Comparison of ENCODE assay signal across 8 cellular contexts in the genomic region with DNA sequence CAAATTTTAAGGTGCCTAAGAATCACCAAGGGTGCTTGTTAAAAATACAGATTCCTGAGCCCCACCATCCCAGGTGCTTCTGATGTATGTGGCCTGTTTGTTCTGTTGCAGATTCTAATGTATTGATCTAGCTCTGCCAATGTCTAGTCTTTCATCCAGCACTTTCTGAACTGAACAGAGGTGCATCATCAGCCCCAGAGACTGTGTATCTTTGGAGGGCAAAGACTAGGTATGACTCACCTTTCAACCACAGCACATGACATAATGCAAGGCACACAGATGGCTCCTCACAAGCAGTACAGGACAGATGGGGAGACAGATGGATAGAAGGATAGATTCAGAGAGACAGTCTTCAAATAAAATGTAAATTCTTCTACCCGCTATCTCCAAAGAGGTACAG. TPM values are rescaled to one million over a fixed set of nuclear protein-coding genes. Genes with fewer than 3 reads are reported as not detected.
DNase-seq lines count a peak whose midpoint lies in the region; ATAC-seq, FAIRE-seq and TF ChIP-seq lines count a peak whose summit lies in the region.

No MANE protein-coding gene starts in this region.

- peaks cover 38% of the 10 kb centered on the region for H3K4me1 ChIP-seq in MM.1S (ENCODE audit: low read length)

- no peaks in the 10 kb centered on the region for H3K9me3 ChIP-seq in MM.1S (replicated peaks; ENCODE audit: insufficient read depth, low read length)

- H3K4me2 ChIP-seq in MM.1S (ENCODE audit: low read depth, low read length) = no peak overlapping the region

- peaks cover 54% of the 10 kb centered on the region for H3K79me2 ChIP-seq in MM.1S (ENCODE audit: low read length)

- TF ChIP-seq POLR2A in GM18505 (IDR thresholded peaks at IDR 0.05; ENCODE audit: borderline replicate concordance, extremely low read depth, insufficient read depth, insufficient read length) = no peak

- TF ChIP-seq CTCF in MM.1S (IDR thresholded peaks at IDR 0.05; ENCODE audit: low read length) (no peak), bronchial epithelial cell (IDR thresholded peaks at IDR 0.05; ENCODE audit: insufficient read depth, low read length, severe bottlenecking) (no peak)

- H3K36me3 ChIP-seq in MM.1S (replicated peaks; ENCODE audit: insufficient read depth, low read length) (no peaks in the 10 kb centered on the region; the same call in 1 of the 2 replicates), bronchial epithelial cell (ENCODE audit: control insufficient read depth, insufficient read depth, low read length) (peaks cover 11% of the 10 kb centered on the region)

- no peak for DNase-seq in MM.1S
- DNase-seq in bronchial epithelial cell (ENCODE audit: low read depth) = peak; percentile 90
- no peak for DNase-seq in NCI-H146 treated with DMSO at 0.1 percent for 48 hours (lab: John Stamatoyannopoulos, UW; ENCODE audit: unreplicated experiment)
- no peak for DNase-seq in NCI-H1930 (lab: John Stamatoyannopoulos, UW)
- DNase-seq in NCI-H1092 treated with DMSO at 0.1 percent for 48 hours (lab: John Stamatoyannopoulos, UW) = no peak
- no peak for DNase-seq in HK-2 (ENCODE audit: unreplicated experiment)

- peaks cover 4% of the 10 kb centered on the region; the same call in 1 of the 2 replicates for H3F3A ChIP-seq in MM.1S (ENCODE audit: insufficient read depth, low read length)

- no peaks in the 10 kb centered on the region for H3K27me3 ChIP-seq in MM.1S (replicated peaks; ENCODE audit: insufficient read depth, low read length)
- H3K27me3 ChIP-seq in bronchial epithelial cell (ENCODE audit: control insufficient read depth, insufficient read depth, low read length) = no peaks in the 10 kb centered on the region

- FAIRE-seq in bronchial epithelial cell (lab: Jason Lieb, UNC) = no peak

- H3K9ac ChIP-seq in MM.1S (ENCODE audit: low read length) = no peak overlapping the region

- H2AFZ ChIP-seq in MM.1S (ENCODE audit: low read length) = no peak overlapping the region

- H4K20me1 ChIP-seq in MM.1S (ENCODE audit: insufficient read depth, low read length) = no peaks in the 10 kb centered on the region

- H3K4me3 ChIP-seq in MM.1S (ENCODE audit: low read length) = no peak overlapping the region
- no peak overlapping the region for H3K4me3 ChIP-seq in bronchial epithelial cell (ENCODE audit: low read depth, low read length)

- H3K27ac ChIP-seq in MM.1S (ENCODE audit: low read length) = peak overlapping the region; percentile 51; the same call in 1 of the 2 replicates

- no peaks in the 10 kb centered on the region for H3K9me2 ChIP-seq in MM.1S (replicated peaks; ENCODE audit: insufficient read depth, low read length)

- ATAC-seq in GM18505 (IDR thresholded peaks at IDR 0.05; ENCODE audit: unreplicated experiment) (peak; percentile 79), GM21737 (IDR thresholded peaks at IDR 0.05; ENCODE audit: unreplicated experiment) (peak; percentile 62)

RNA-seq across cellular contexts. Expression of gene CD58, which starts 32.3 kb away (rescaled TPM):
- 18.2 and 25.2 TPM in 2 replicates for total RNA-seq in bronchial epithelial cell
